Comparison of ENCODE assay signal across 15 cellular contexts in the genomic region with DNA sequence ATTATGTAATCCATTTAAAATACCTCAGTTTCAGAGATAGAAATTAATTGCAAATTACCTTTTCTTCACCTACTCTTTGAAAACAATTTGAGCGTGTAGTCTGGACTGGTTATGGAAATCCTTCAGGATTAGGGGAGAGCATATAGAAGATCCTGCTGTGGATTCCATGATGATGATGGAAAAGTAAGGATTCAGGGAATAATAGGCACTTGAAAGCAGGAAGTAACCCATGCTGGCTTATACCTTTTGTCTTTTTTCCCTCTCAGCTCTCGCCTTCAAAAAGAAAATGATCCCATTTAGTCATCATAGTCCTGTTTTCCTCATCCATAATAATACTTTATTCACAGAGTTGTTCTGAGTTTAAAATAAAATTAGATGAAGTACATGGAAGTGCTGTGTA. TPM values are rescaled to one million over a fixed set of nuclear protein-coding genes. Genes with fewer than 3 reads are reported as not detected.
DNase-seq lines count a peak whose midpoint lies in the region; ATAC-seq, FAIRE-seq and TF ChIP-seq lines count a peak whose summit lies in the region.
"Had no signal": no experiment of that assay in that cellular context is flagged by ENCODE, and none has a peak within 500 bp of the region (broad histone marks: within the 10 kb centered on the region; RNA-seq: fewer than 3 reads in every experiment).

No MANE protein-coding gene starts in this region.

- no peaks in the 10 kb centered on the region for H3K79me1 ChIP-seq in H1 (ENCODE audit: low read depth, low read length)

- H3K4me3 ChIP-seq in PC-3 (ENCODE audit: low read length) = no peak overlapping the region
- peak overlapping the region in 1 of 4 experiments; percentile 2; a peak in 1 of 8 replicates for H3K4me3 ChIP-seq in H1 (ENCODE audit: extremely low read depth in 1 of 4, insufficient read depth in 2 of 4, low read depth in 3 of 4, low read length in 4 of 4)

- TF ChIP-seq POLR2A in H1 (IDR thresholded peaks at IDR 0.05; ENCODE audit: control extremely low read depth in 1 of 2, low read depth in 2 of 2, low read length in 2 of 2) = no peak

- no peak overlapping the region for H3K9ac ChIP-seq in PC-3 (ENCODE audit: low read length)
- H3K9ac ChIP-seq in H1 (replicated peaks in 1 of 4; ENCODE audit: extremely low read depth in 1 of 4, low read depth in 3 of 4, low read length in 3 of 4) = no peak overlapping the region

- TF ChIP-seq RAD21 in H1 (IDR thresholded peaks at IDR 0.05 in 1 of 2, conservative IDR thresholded peaks at IDR 0.05 in 1 of 2; ENCODE audit: low read depth in 2 of 2, low read length in 2 of 2) = no peak

- H3K18ac ChIP-seq in H1 (ENCODE audit: extremely low read depth, low read length) = no peak overlapping the region

- no peak overlapping the region for H3K4ac ChIP-seq in H1 (replicated peaks; ENCODE audit: insufficient read length, low read depth, low read length)

- H3K23me2 ChIP-seq in H1 (ENCODE audit: low read depth, low read length) = peaks cover 2% of the 10 kb centered on the region; the same call in 1 of the 2 replicates

- H3K23ac ChIP-seq in H1 (ENCODE audit: insufficient read length) = no peak overlapping the region

- peaks cover 10% of the 10 kb centered on the region for H3K36me3 Mint-ChIP-seq in activated naive CD4-positive, alpha-beta T cell treated with anti-CD3 and anti-CD28 coated beads, Interleukin-2, amount 50 U/mL, for 24 hours
- H3K36me3 Mint-ChIP-seq in activated naive CD4-positive, alpha-beta T cell treated with anti-CD3 and anti-CD28 coated beads, Interleukin-2, amount 10 ng/mL, durations not matched to agents 7 days and 5 days = peaks cover 9% of the 10 kb centered on the region

- CTCF ChIA-PET in activated naive CD4-positive, alpha-beta T cell treated with anti-CD3 and anti-CD28 coated beads, Interleukin-2, amount 10 ng/mL, durations not matched to agents 7 days and 5 days (lab: Charles Lee) = no interaction called here
- CTCF ChIA-PET in PC-3 (lab: Charles Lee) (no interaction called here), H1 (lab: Charles Lee; ENCODE audit: partially characterized antibody) (interaction anchor here (1.4 kb wide), 1 partner anchor 26 kb away, joined by 4 read pairs; no protein-coding TSS in a partner anchor)

- FAIRE-seq in H1 (lab: Jason Lieb, UNC) = no peak
- FAIRE-seq: astrocyte, islet of Langerhans had no signal

- H3K14ac ChIP-seq in H1 (ENCODE audit: insufficient read length) = no peak overlapping the region

- H2BK20ac ChIP-seq in H1 (ENCODE audit: low read length) = no peak overlapping the region

- POLR2A ChIA-PET in PC-3 (lab: Charles Lee; ENCODE audit: unreplicated experiment) (no interaction called here), H1 (lab: Charles Lee; ENCODE audit: partially characterized antibody) (interaction anchor here (0.7 kb wide), 1 partner anchor 9 kb away, joined by 3 read pairs; no protein-coding TSS in a partner anchor)

- H4K5ac ChIP-seq in H1 (ENCODE audit: insufficient read length, low read depth, low read length) = no peak overlapping the region

- intact Hi-C loops in PC-3 (cut with micrococcal nuclease) = no loop called here

- no peak overlapping the region for H4K91ac ChIP-seq in H1 (replicated peaks; ENCODE audit: insufficient read length, low read length)

- H3K27ac ChIP-seq in PC-3 (ENCODE audit: low read length) = no peak overlapping the region
- no peak overlapping the region for H3K27ac ChIP-seq in H1 (ENCODE audit: low read depth, low read length)
- peak overlapping the region; percentile 85 for H3K27ac ChIP-seq in temporal lobe (ENCODE audit: low read depth, low read length)

- no peaks in the 10 kb centered on the region for H3K9me3 Mint-ChIP-seq in activated naive CD4-positive, alpha-beta T cell treated with anti-CD3 and anti-CD28 coated beads, Interleukin-2, amount 50 U/mL, for 24 hours
- H3K9me3 Mint-ChIP-seq in activated naive CD4-positive, alpha-beta T cell treated with anti-CD3 and anti-CD28 coated beads, Interleukin-2, amount 10 ng/mL, durations not matched to agents 7 days and 5 days = no peaks in the 10 kb centered on the region

- no peak for DNase-seq in activated naive CD4-positive, alpha-beta T cell treated with anti-CD3 and anti-CD28 coated beads, Interleukin-2, amount 10 ng/mL, durations not matched to agents 7 days and 5 days
- DNase-seq in PC-3 = no peak
- DNase-seq in H1 (ENCODE audit: low read depth in 1 of 2, low spot score in 2 of 2) = no peak
- no peak for DNase-seq in amniotic stem cell (lab: John Stamatoyannopoulos, UW)
- DNase-seq in NCI-H345 (lab: John Stamatoyannopoulos, UW) = no peak
- DNase-seq: GOT3, MV-4-11, NCI-H226, retina, RPMI8226 had no signal

- peaks cover 69% of the 10 kb centered on the region for H3K4me1 Mint-ChIP-seq in activated naive CD4-positive, alpha-beta T cell treated with anti-CD3 and anti-CD28 coated beads, Interleukin-2, amount 50 U/mL, for 24 hours
- peaks cover 33% of the 10 kb centered on the region for H3K4me1 Mint-ChIP-seq in activated naive CD4-positive, alpha-beta T cell treated with anti-CD3 and anti-CD28 coated beads, Interleukin-2, amount 10 ng/mL, durations not matched to agents 7 days and 5 days

- H4K20me1 ChIP-seq in PC-3 (ENCODE audit: low read length) (peaks cover 16% of the 10 kb centered on the region; the same call in 1 of the 2 replicates), H1 (replicated peaks in 1 of 2; ENCODE audit: control insufficient read depth in 1 of 2, insufficient read depth in 2 of 2, low read length in 2 of 2) (no peaks in the 10 kb centered on the region)

- H4K8ac ChIP-seq in H1 (ENCODE audit: extremely low read depth, insufficient read depth, low read length) = no peak overlapping the region

- no peaks in the 10 kb centered on the region for H3K9me2 ChIP-seq in PC-3 (replicated peaks; ENCODE audit: low read length)

- H2BK120ac ChIP-seq in H1 (replicated peaks; ENCODE audit: low read depth, low read length) = no peak overlapping the region

- H2BK15ac ChIP-seq in H1 (ENCODE audit: low read length) = no peak overlapping the region

- TF ChIP-seq EP300 in H1 (IDR thresholded peaks at IDR 0.05; ENCODE audit: borderline replicate concordance in 1 of 2, low read depth in 2 of 2, low read length in 2 of 2) = no peak

- 13% methylated on average over 2 of the region's 2 CpGs; no CpG with 5 or more reads in 1 of the 2 experiments for WGBS in H1 (ENCODE audit: extremely low coverage in 1 of 2, insufficient coverage in 1 of 2, insufficient read length in 1 of 2, insufficient replicate concordance in 2 of 2, low coverage in 1 of 2, low lambda C conversion rate in 2 of 2, missing lambda C conversion rate in 1 of 2), 2 experiments

- H3K4me1 ChIP-seq in PC-3 (ENCODE audit: insufficient read depth, low read length) (peaks cover 9% of the 10 kb centered on the region; the same call in 1 of the 2 replicates), H1 (replicated peaks in 1 of 4; ENCODE audit: control insufficient read depth in 3 of 4, insufficient read depth in 4 of 4, low read length in 3 of 4) (peaks cover 0 to 8% (median 5%) of the 10 kb centered on the region in 4 experiments; a peak in 4 of 7 replicates)

- H3K4me2 ChIP-seq in PC-3 (ENCODE audit: low read length) (no peak overlapping the region), H1 (ENCODE audit: insufficient read depth in 1 of 2, low read depth in 2 of 2, low read length in 2 of 2) (peak overlapping the region in 1 of 2 experiments; percentile 31; a peak in 1 of 4 replicates)

- H3K36me3 ChIP-seq in PC-3 (ENCODE audit: low read depth, low read length) = no peaks in the 10 kb centered on the region
- no peaks in the 10 kb centered on the region; a peak in 1 of 8 replicates for H3K36me3 ChIP-seq in H1 (ENCODE audit: control insufficient read depth in 2 of 4, insufficient read depth in 4 of 4, low read length in 3 of 4)

- no peak overlapping the region for H2BK12ac ChIP-seq in H1 (ENCODE audit: low read depth, low read length)

- H3K27me3 ChIP-seq in PC-3 (ENCODE audit: low read length) (no peaks in the 10 kb centered on the region), H1 (replicated peaks in 1 of 4; ENCODE audit: control insufficient read depth in 3 of 4, extremely low read depth in 1 of 4, insufficient read depth in 3 of 4, low read length in 3 of 4) (no peaks in the 10 kb centered on the region)

- TSS peak; percentile 1 for BruUV-seq in PC-3 (replicated peaks; lab: Mats Ljungman, UMichigan)

- peaks cover 57% of the 10 kb centered on the region for H3K79me2 ChIP-seq in PC-3 (ENCODE audit: low read length)
- H3K79me2 ChIP-seq in H1 (ENCODE audit: control insufficient read depth in 1 of 2, insufficient read depth in 2 of 2, low read length in 2 of 2) = peaks cover 6 to 80% of the 10 kb centered on the region in 2 experiments

- peak overlapping the region; percentile 96 for H3K27ac Mint-ChIP-seq in activated naive CD4-positive, alpha-beta T cell treated with anti-CD3 and anti-CD28 coated beads, Interleukin-2, amount 50 U/mL, for 24 hours
- H3K27ac Mint-ChIP-seq in activated naive CD4-positive, alpha-beta T cell treated with anti-CD3 and anti-CD28 coated beads, Interleukin-2, amount 10 ng/mL, durations not matched to agents 7 days and 5 days = no peak overlapping the region

- H2AK5ac ChIP-seq in H1 (ENCODE audit: low read depth, low read length) = no peak overlapping the region

- H2BK5ac ChIP-seq in H1 (ENCODE audit: low read depth, low read length) = no peak overlapping the region

- H3F3A ChIP-seq in PC-3 (ENCODE audit: low read length, unreplicated experiment) = no peaks in the 10 kb centered on the region

- H3K4me3 Mint-ChIP-seq in activated naive CD4-positive, alpha-beta T cell treated with anti-CD3 and anti-CD28 coated beads, Interleukin-2, amount 50 U/mL, for 24 hours = peak overlapping the region; percentile 87
- no peak overlapping the region for H3K4me3 Mint-ChIP-seq in activated naive CD4-positive, alpha-beta T cell treated with anti-CD3 and anti-CD28 coated beads, Interleukin-2, amount 10 ng/mL, durations not matched to agents 7 days and 5 days

- H3K56ac ChIP-seq in H1 (replicated peaks; ENCODE audit: insufficient read length, low read depth, low read length) = no peak overlapping the region

- H2AFZ ChIP-seq in PC-3 (ENCODE audit: low read length) = no peak overlapping the region
- no peak overlapping the region for H2AFZ ChIP-seq in H1 (ENCODE audit: low read length)

- no peaks in the 10 kb centered on the region for H3K27me3 Mint-ChIP-seq in activated naive CD4-positive, alpha-beta T cell treated with anti-CD3 and anti-CD28 coated beads, Interleukin-2, amount 50 U/mL, for 24 hours
- no peaks in the 10 kb centered on the region for H3K27me3 Mint-ChIP-seq in activated naive CD4-positive, alpha-beta T cell treated with anti-CD3 and anti-CD28 coated beads, Interleukin-2, amount 10 ng/mL, durations not matched to agents 7 days and 5 days

- TF ChIP-seq CTCF in PC-3 (conservative IDR thresholded peaks at IDR 0.05; ENCODE audit: low read depth, low read length) (no peak), H1 (IDR thresholded peaks at IDR 0.05; ENCODE audit: control extremely low read depth in 1 of 3, insufficient read depth in 1 of 3, low read depth in 1 of 3, low read length in 3 of 3) (no peak)

- no peaks in the 10 kb centered on the region for H3K9me3 ChIP-seq in PC-3 (ENCODE audit: low read length)
- no peaks in the 10 kb centered on the region for H3K9me3 ChIP-seq in H1 (ENCODE audit: insufficient read depth in 2 of 2, low read depth in 1 of 2, low read length in 1 of 2)

- ATAC-seq in PC-3 = no peak
- no peak for ATAC-seq in GM21619 (IDR thresholded peaks at IDR 0.05; ENCODE audit: unreplicated experiment)

RNA-seq across cellular contexts. Expression of gene HBP1, which starts 4.4 kb away (rescaled TPM):
- total RNA-seq in PC-3 (2014; rRNA removed) (13.0 and 17.6 TPM in 2 replicates), temporal lobe (46.7 TPM)
- 29.2 and 37.3 TPM in 2 replicates for total RNA-seq in H1 (2021; fragmentation: NEBNext Ultra II Directional; extraction: Animal tissue kit (Norgen Biotek cat#: 25700))
- 17.2 and 28.9 TPM in 2 replicates for polyA plus RNA-seq in H1 (2011; rRNA removed)
- polyA plus RNA-seq in H1 (2011; cell fraction: cytosol; rRNA removed) = 29.0 TPM
- polyA plus RNA-seq in H1 (2011; cell fraction: nucleus; rRNA removed) = 16.9 TPM
- polyA plus RNA-seq in H1 (2012, experiment 1 of 2) = 24.9 to 48.4 TPM (median 29.2 TPM) in 4 replicates
- polyA plus RNA-seq in H1 (2012, experiment 2 of 2) = 2.2 TPM
- polyA plus RNA-seq in H1 (2013, experiment 1 of 2) = 14.2 TPM
- polyA plus RNA-seq in H1 (2013, experiment 2 of 2) = 13.9 TPM
- 51.0 and 92.4 TPM in 2 replicates for polyA minus RNA-seq in H1 (2011; rRNA and poly(A)+ RNA removed)
- 16.5 TPM for polyA minus RNA-seq in H1 (2011; cell fraction: cytosol; rRNA and poly(A)+ RNA removed)
- 35.2 TPM for polyA minus RNA-seq in H1 (2011; cell fraction: nucleus; rRNA and poly(A)+ RNA removed)
